18 cellular contexts compared by ENCODE assay signal in the genomic region with DNA sequence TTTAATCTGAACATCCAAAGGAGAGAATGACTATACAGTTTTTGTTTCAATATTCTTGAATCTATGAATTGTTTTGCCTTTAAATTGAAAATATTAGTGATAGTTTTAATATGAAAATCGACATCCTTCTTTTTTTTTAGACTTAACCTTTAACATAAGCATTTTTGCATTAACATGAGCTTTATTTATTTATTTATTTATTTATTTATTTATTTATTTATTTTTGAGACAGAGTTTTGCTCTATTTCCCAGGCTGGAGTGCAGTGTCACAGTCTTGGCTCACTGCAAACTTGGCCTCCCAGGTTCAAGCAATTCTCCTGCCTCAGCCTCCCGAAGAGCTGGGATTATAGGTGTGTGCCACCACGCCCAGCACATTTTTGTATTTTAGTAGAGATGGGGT. TPM values are rescaled to one million over a fixed set of nuclear protein-coding genes. Genes with fewer than 3 reads are reported as not detected.
A peak's percentile ranks its signal among the peaks of the same experiment; 100 is the strongest.
DNase-seq lines count a peak whose midpoint lies in the region; FAIRE-seq and TF ChIP-seq lines count a peak whose summit lies in the region.
"Had no signal": no experiment of that assay in that cellular context is flagged by ENCODE, and none has a peak within 500 bp of the region (broad histone marks: within the 10 kb centered on the region; RNA-seq: fewer than 3 reads in every experiment).

No MANE protein-coding gene starts in this region.

- no peaks in the 10 kb centered on the region for H3K9me3 Mint-ChIP-seq in osteocyte (ENCODE audit: unreplicated experiment)
- H3K9me3 Mint-ChIP-seq: CD4-positive, alpha-beta T cell; CD8-positive, alpha-beta T cell had no signal

- no peaks in the 10 kb centered on the region for H3K36me3 Mint-ChIP-seq in osteocyte (ENCODE audit: unreplicated experiment)
- H3K36me3 Mint-ChIP-seq: CD8-positive, alpha-beta T cell had no signal

- DNase-seq in frontal cortex (ENCODE audit: low spot score in 2 of 2) (no peak), SHP77 (lab: John Stamatoyannopoulos, UW) (no peak), osteocyte (ENCODE audit: extremely low spot score, unreplicated experiment) (no peak)
- DNase-seq in activated effector memory CD4-positive, alpha-beta T cell treated with Interleukin-2 at 50 U/mL for 16 hours: no peak
- DNase-seq: AML-193; Caco-2; Calu3; CD4-positive, alpha-beta T cell; CD8-positive, alpha-beta T cell; DMS79 treated with DMSO at 0.1 percent for 48 hours; GDM1 had no signal

- FAIRE-seq in A204.1 (lab: Jason Lieb, UNC) (peak; percentile 47), G401.6 (lab: Jason Lieb, UNC) (peak; percentile 70), frontal cortex (lab: Jason Lieb, UNC) (peak; percentile 24)
- FAIRE-seq: D721Med, GM12878, GM12892, GM18507 had no signal

- H3K4me1 Mint-ChIP-seq in osteocyte (ENCODE audit: unreplicated experiment): peaks cover 7% of the 10 kb centered on the region
- H3K4me1 Mint-ChIP-seq: B cell had no signal

- TF ChIP-seq CTCF in osteocyte (IDR thresholded peaks at IDR 0.05): no peak

- no peaks in the 10 kb centered on the region for H3K27me3 Mint-ChIP-seq in osteocyte (ENCODE audit: unreplicated experiment)
- H3K27me3 Mint-ChIP-seq: B cell; CD4-positive, alpha-beta T cell had no signal

- no peak overlapping the region for H3K4me3 Mint-ChIP-seq in osteocyte (ENCODE audit: unreplicated experiment)
- H3K4me3 Mint-ChIP-seq: B cell; CD4-positive, alpha-beta T cell; CD8-positive, alpha-beta T cell had no signal

- no peak overlapping the region for H3K27ac Mint-ChIP-seq in osteocyte (ENCODE audit: unreplicated experiment)
- H3K27ac Mint-ChIP-seq: B cell; CD4-positive, alpha-beta T cell; CD8-positive, alpha-beta T cell had no signal

RNA-seq across cellular contexts. Expression of a gene that starts 27.6 kb away (rescaled TPM):
- total RNA-seq in frontal cortex (91.3 TPM), osteocyte (283 and 286 TPM in 2 replicates)
- total RNA-seq: B cell; CD4-positive, alpha-beta T cell; CD8-positive, alpha-beta T cell had no signal
